In the genomic region with DNA sequence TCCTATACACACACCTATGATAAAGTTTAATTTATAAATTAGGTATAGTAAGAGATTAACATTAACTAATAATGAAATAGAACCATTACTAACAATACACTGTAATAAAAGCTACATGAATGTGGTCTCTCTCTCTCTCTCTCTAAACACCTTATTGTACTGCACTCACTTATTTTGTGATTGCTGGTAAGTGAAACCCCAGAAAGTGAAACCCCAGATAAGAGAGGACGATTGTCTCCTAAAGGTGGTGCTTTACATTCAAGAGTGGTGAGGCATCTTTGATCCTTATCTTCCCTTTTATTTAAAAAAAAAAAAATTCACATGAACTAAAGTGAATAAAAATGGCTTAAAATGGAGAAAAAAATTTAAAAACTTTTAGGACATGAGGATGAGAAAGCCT, we compare ENCODE assay signal across 15 cellular contexts.
DNase-seq lines count a peak whose midpoint lies in the region; ATAC-seq and TF ChIP-seq lines count a peak whose summit lies in the region.
"Had no signal": no experiment of that assay in that cellular context is flagged by ENCODE, and none has a peak within 500 bp of the region (broad histone marks: within the 10 kb centered on the region; RNA-seq: fewer than 3 reads in every experiment).

No MANE protein-coding gene starts in this region.

- H3K9me3 ChIP-seq in SK-N-SH: no peaks in the 10 kb centered on the region
- H3K9me3 ChIP-seq: mucosa of descending colon, pancreas had no signal

- no peaks in the 10 kb centered on the region for H3K27me3 ChIP-seq in SK-N-SH (ENCODE audit: insufficient read depth)
- H3K27me3 ChIP-seq: pancreas had no signal

- CTCF ChIA-PET in SK-N-SH (lab: Yijun Ruan, JAX): no interaction called here

- 28% methylated on average over 1 of the region's 1 CpG for WGBS in SK-N-SH (ENCODE audit: low lambda C conversion rate)
- 33 to 39% methylated on average over 1 of the region's 1 CpG for WGBS in lower leg skin, 2 donors

- H3K4me3 ChIP-seq in SK-N-SH (ENCODE audit: low read depth in 2 of 2, low read length in 1 of 2) (no peak overlapping the region), lower leg skin (ENCODE audit: low read depth, poor library complexity, severe bottlenecking) (no peak overlapping the region)
- H3K4me3 ChIP-seq: mucosa of descending colon, pancreas had no signal

- DNase-seq in activated naive CD4-positive, alpha-beta T cell treated with anti-CD3 and anti-CD28 coated beads, Interleukin-2, amount 50 U/mL, for 72 hours (ENCODE audit: low spot score in 2 of 2): no peak
- DNase-seq in activated naive CD4-positive, alpha-beta T cell (lab: John Stamatoyannopoulos, UW): no peak
- peak; percentile 16 for DNase-seq in M059J (ENCODE audit: low read depth)
- peak; percentile 27 for DNase-seq in central memory CD4-positive, alpha-beta T cell
- DNase-seq in SK-N-SH: no peak
- no peak for DNase-seq in lower leg skin (ENCODE audit: low spot score in 2 of 2)
- no peak for DNase-seq in NCI-H446 (lab: John Stamatoyannopoulos, UW)
- DNase-seq: HCEC 1CT, islet precursor cell, mucosa of descending colon, NCI-H524 treated with DMSO at 0.1 percent for 48 hours, pancreas, RPMI8226 had no signal

- TF ChIP-seq EP300 in SK-N-SH (IDR thresholded peaks at IDR 0.05; ENCODE audit: borderline replicate concordance in 1 of 2, low read depth in 1 of 2, low read length in 1 of 2): no peak

- no peak overlapping the region for H2AFZ ChIP-seq in SK-N-SH (ENCODE audit: low read depth)

- no peaks in the 10 kb centered on the region for H3K9me3 Mint-ChIP-seq in activated naive CD4-positive, alpha-beta T cell treated with anti-CD3 and anti-CD28 coated beads, Interleukin-2, amount 50 U/mL, for 72 hours
- H3K9me3 Mint-ChIP-seq: activated CD4-positive, alpha-beta memory T cell treated with anti-CD3 and anti-CD28 coated beads for 36 hours had no signal

- no peak overlapping the region for H3K9ac ChIP-seq in SK-N-SH

- H3K4me2 ChIP-seq in SK-N-SH: no peak overlapping the region; the same call in 1 of the 2 replicates

- no peaks in the 10 kb centered on the region for H3F3A ChIP-seq in SK-N-SH (replicated peaks; ENCODE audit: insufficient read depth)

- peaks cover 98% of the 10 kb centered on the region for H4K20me1 ChIP-seq in SK-N-SH (ENCODE audit: insufficient read depth)

- peaks cover 96% of the 10 kb centered on the region for H3K79me2 ChIP-seq in SK-N-SH (ENCODE audit: insufficient read depth)

- no peak for TF ChIP-seq POLR2A in lower leg skin (IDR thresholded peaks at IDR 0.05)

- no peaks in the 10 kb centered on the region for H3K9me2 ChIP-seq in SK-N-SH

- peaks cover 6 to 15% of the 10 kb centered on the region in 2 donors for H3K36me3 Mint-ChIP-seq in activated naive CD4-positive, alpha-beta T cell treated with anti-CD3 and anti-CD28 coated beads, Interleukin-2, amount 50 U/mL, for 72 hours

- POLR2A ChIA-PET in SK-N-SH (lab: Yijun Ruan, JAX): no interaction called here

- TF ChIP-seq CTCF in SK-N-SH (IDR thresholded peaks at IDR 0.05) (no peak), lower leg skin (IDR thresholded peaks at IDR 0.05) (no peak)

- no peak overlapping the region for H3K27ac Mint-ChIP-seq in activated naive CD4-positive, alpha-beta T cell treated with anti-CD3 and anti-CD28 coated beads, Interleukin-2, amount 50 U/mL, for 72 hours
- H3K27ac Mint-ChIP-seq: activated CD4-positive, alpha-beta memory T cell treated with anti-CD3 and anti-CD28 coated beads for 36 hours had no signal

- H3K36me3 ChIP-seq in SK-N-SH (replicated peaks in 1 of 2; ENCODE audit: control insufficient read depth in 1 of 2, insufficient read depth in 2 of 2, low read length in 1 of 2): peaks cover 3 to 10% of the 10 kb centered on the region in 2 experiments

- H3K4me1 ChIP-seq in SK-N-SH (ENCODE audit: control insufficient read depth in 1 of 2, insufficient read depth in 2 of 2, low read depth in 1 of 2, low read length in 1 of 2): peaks cover 2 to 9% of the 10 kb centered on the region in 2 experiments; a peak in 3 of 4 replicates

- no peak overlapping the region for H3K27ac ChIP-seq in SK-N-SH (ENCODE audit: low read depth in 2 of 2, low read length in 1 of 2)
- H3K27ac ChIP-seq: pancreas had no signal

- no peak for TF ChIP-seq RAD21 in SK-N-SH (IDR thresholded peaks at IDR 0.05; ENCODE audit: low read length)

- intact Hi-C loops in lower leg skin (cut with DNase I; ENCODE audit: low total_unique reads): no loop called here

- peak; percentile 72 to 79 for ATAC-seq in activated naive CD4-positive, alpha-beta T cell treated with anti-CD3 and anti-CD28 coated beads, Interleukin-2, amount 50 U/mL, for 72 hours
- no peak for ATAC-seq in GM18858 (IDR thresholded peaks at IDR 0.05; ENCODE audit: unreplicated experiment)
- ATAC-seq: mucosa of descending colon had no signal

TF ChIP-seq in SK-N-SH, 30 proteins besides CTCF, POLR2A, EP300 and RAD21:
- TF ChIP-seq GATA2 (CRISPR knock-in tag; IDR thresholded peaks at IDR 0.05) (no peak), JUND (IDR thresholded peaks at IDR 0.05) (no peak), FOSL2 (IDR thresholded peaks at IDR 0.05; ENCODE audit: borderline replicate concordance, low read depth) (no peak), RFX5 (IDR thresholded peaks at IDR 0.05; ENCODE audit: low read length) (no peak), RCOR1 (IDR thresholded peaks at IDR 0.05; ENCODE audit: low read length) (no peak), MXI1 (IDR thresholded peaks at IDR 0.05; ENCODE audit: low read depth, low read length) (no peak), TAF1 (IDR thresholded peaks at IDR 0.05; ENCODE audit: borderline replicate concordance, low read depth, low read length) (no peak), CHD2 (IDR thresholded peaks at IDR 0.05; ENCODE audit: low read length, partially characterized antibody) (no peak), FOXM1 (IDR thresholded peaks at IDR 0.05; ENCODE audit: low read depth) (no peak), EZH2phosphoT487 (IDR thresholded peaks at IDR 0.05; ENCODE audit: borderline replicate concordance, low read depth) (no peak)
- TF ChIP-seq, protein P1, sequence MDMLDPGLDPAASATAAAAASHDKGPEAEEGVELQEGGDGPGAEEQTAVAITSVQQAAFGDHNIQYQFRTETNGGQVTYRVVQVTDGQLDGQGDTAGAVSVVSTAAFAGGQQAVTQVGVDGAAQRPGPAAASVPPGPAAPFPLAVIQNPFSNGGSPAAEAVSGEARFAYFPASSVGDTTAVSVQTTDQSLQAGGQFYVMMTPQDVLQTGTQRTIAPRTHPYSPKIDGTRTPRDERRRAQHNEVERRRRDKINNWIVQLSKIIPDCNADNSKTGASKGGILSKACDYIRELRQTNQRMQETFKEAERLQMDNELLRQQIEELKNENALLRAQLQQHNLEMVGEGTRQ (IDR thresholded peaks at IDR 0.05; ENCODE audit: borderline replicate concordance, low read depth, low read length): no peak
- TF ChIP-seq, protein P2, sequence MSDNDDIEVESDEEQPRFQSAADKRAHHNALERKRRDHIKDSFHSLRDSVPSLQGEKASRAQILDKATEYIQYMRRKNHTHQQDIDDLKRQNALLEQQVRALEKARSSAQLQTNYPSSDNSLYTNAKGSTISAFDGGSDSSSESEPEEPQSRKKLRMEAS (IDR thresholded peaks at IDR 0.05; ENCODE audit: low read depth): no peak
- TF ChIP-seq, protein P3, sequence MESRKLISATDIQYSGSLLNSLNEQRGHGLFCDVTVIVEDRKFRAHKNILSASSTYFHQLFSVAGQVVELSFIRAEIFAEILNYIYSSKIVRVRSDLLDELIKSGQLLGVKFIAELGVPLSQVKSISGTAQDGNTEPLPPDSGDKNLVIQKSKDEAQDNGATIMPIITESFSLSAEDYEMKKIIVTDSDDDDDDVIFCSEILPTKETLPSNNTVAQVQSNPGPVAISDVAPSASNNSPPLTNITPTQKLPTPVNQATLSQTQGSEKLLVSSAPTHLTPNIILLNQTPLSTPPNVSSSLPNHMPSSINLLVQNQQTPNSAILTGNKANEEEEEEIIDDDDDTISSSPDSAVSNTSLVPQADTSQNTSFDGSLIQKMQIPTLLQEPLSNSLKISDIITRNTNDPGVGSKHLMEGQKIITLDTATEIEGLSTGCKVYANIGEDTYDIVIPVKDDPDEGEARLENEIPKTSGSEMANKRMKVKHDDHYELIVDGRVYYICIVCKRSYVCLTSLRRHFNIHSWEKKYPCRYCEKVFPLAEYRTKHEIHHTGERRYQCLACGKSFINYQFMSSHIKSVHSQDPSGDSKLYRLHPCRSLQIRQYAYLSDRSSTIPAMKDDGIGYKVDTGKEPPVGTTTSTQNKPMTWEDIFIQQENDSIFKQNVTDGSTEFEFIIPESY (IDR thresholded peaks at IDR 0.05; ENCODE audit: borderline replicate concordance, low read depth): no peak

Comparison
In these comparisons a context has a peak if more than half of its experiments do, and no peak if none do; other contexts are left out.
1. DNase-seq: peak in M059J (single experiment) and central memory CD4-positive, alpha-beta T cell (single experiment); none in activated naive CD4-positive, alpha-beta T cell treated with anti-CD3 and anti-CD28 coated beads, Interleukin-2, amount 50 U/mL, for 72 hours (0 of 2), activated naive CD4-positive, alpha-beta T cell (0 of 4), SK-N-SH (single experiment), lower leg skin (0 of 2) and NCI-H446 (0 of 2).